2 cellular contexts compared by ENCODE assay signal in genomic region chr4:174110180-174110579, GRCh38.
TF ChIP-seq lines count a peak whose summit lies in the region.

No MANE protein-coding gene starts in this region.

TF ChIP-seq in IMR-90, 13 proteins besides CTCF, POLR2A, EP300 and RAD21:
- no peak for TF ChIP-seq MXI1 (IDR thresholded peaks at IDR 0.05; ENCODE audit: borderline replicate concordance, low read depth, low read length)
- TF ChIP-seq USF2 (IDR thresholded peaks at IDR 0.05; ENCODE audit: low read depth, low read length), result no peak
- no peak for TF ChIP-seq CEBPB (IDR thresholded peaks at IDR 0.05; ENCODE audit: low read depth, low read length)
- TF ChIP-seq MAFK (IDR thresholded peaks at IDR 0.05; ENCODE audit: low read depth, low read length), result no peak
- no peak for TF ChIP-seq RCOR1 (IDR thresholded peaks at IDR 0.05; ENCODE audit: insufficient replicate concordance, low read length)
- no peak for TF ChIP-seq FOS (IDR thresholded peaks at IDR 0.05; ENCODE audit: low read depth, low read length)
- no peak for TF ChIP-seq BHLHE40 (IDR thresholded peaks at IDR 0.05; ENCODE audit: low read depth, low read length)
- no peak for TF ChIP-seq MAZ (IDR thresholded peaks at IDR 0.05; ENCODE audit: borderline replicate concordance, low read depth, low read length)
- TF ChIP-seq ELK1 (IDR thresholded peaks at IDR 0.05; ENCODE audit: borderline replicate concordance, low read depth, low read length), result no peak
- no peak for TF ChIP-seq SMC3 (IDR thresholded peaks at IDR 0.05; ENCODE audit: low read depth, low read length)
- TF ChIP-seq RFX5 (IDR thresholded peaks at IDR 0.05; ENCODE audit: low read depth, low read length), result no peak

TF ChIP-seq in K562, 482 proteins besides CTCF, POLR2A, EP300 and RAD21:
- TF ChIP-seq USF2 (CRISPR knock-in tag; IDR thresholded peaks at IDR 0.05), result peak; percentile 13; the same call in 1 of the 2 replicates
- TF ChIP-seq FOXM1 (IDR thresholded peaks at IDR 0.05; ENCODE audit: low read depth), result 0 out of 2 replicates have a peak, but pooled peaks have one; percentile 21
- no peak for TF ChIP-seq FOXM1 (CRISPR knock-in tag; IDR thresholded peaks at IDR 0.05; ENCODE audit: low read depth)
- TF ChIP-seq ZNF407 (IDR thresholded peaks at IDR 0.05; ENCODE audit: low read depth), result no peak
- peak; percentile 27; the same call in 1 of the 2 replicates for TF ChIP-seq USF1 (CRISPR knock-in tag; IDR thresholded peaks at IDR 0.05)
- no peak for TF ChIP-seq PTBP1 (IDR thresholded peaks at IDR 0.05; ENCODE audit: low read depth, low read length)
- 0 out of 2 replicates have a peak, but pooled peaks have one; percentile 24 for TF ChIP-seq CC2D1A (IDR thresholded peaks at IDR 0.05)
- TF ChIP-seq L3MBTL2 (IDR thresholded peaks at IDR 0.05), result peak; percentile 61
